Comparison of ENCODE assay signal across 8 cellular contexts in genomic region chr5:181190711-181191525, GRCh38. TPM values are rescaled to one million over a fixed set of nuclear protein-coding genes. Genes with fewer than 3 reads are reported as not detected.
DNase-seq lines count a peak whose midpoint lies in the region; ATAC-seq and TF ChIP-seq lines count a peak whose summit lies in the region.

No MANE protein-coding gene starts in this region.

- peak overlapping the region; percentile 97 for H3K27ac ChIP-seq in left ventricle myocardium inferior (replicated peaks)

- H3K27ac Mint-ChIP-seq in activated naive CD4-positive, alpha-beta T cell treated with anti-CD3 and anti-CD28 coated beads, Interleukin-2, amount 50 U/mL, for 24 hours: peak overlapping the region; percentile 100

- peak; percentile 36 for TF ChIP-seq CTCF in left ventricle myocardium inferior (IDR thresholded peaks at IDR 0.05; ENCODE audit: borderline replicate concordance)

- intact Hi-C loops in left ventricle myocardium inferior (cut with micrococcal nuclease): no loop called here

- H3K27me3 ChIP-seq in left ventricle myocardium inferior (ENCODE audit: low read depth): no peaks in the 10 kb centered on the region

- H3K4me1 Mint-ChIP-seq in activated naive CD4-positive, alpha-beta T cell treated with anti-CD3 and anti-CD28 coated beads, Interleukin-2, amount 50 U/mL, for 24 hours: peaks cover 35% of the 10 kb centered on the region

- H3K36me3 ChIP-seq in left ventricle myocardium inferior: peaks cover 3% of the 10 kb centered on the region

- DNase-seq in ACHN (peak; percentile 42), LHCN-M2 (ENCODE audit: low read depth) (peak; percentile 34), left ventricle myocardium inferior (peak; percentile 57), skeletal muscle cell (ENCODE audit: low read depth) (no peak), KG1 (lab: John Stamatoyannopoulos, UW) (no peak), NCI-H1105 treated with DMSO at 0.1 percent for 48 hours (lab: John Stamatoyannopoulos, UW) (no peak)

- H3K4me3 Mint-ChIP-seq in activated naive CD4-positive, alpha-beta T cell treated with anti-CD3 and anti-CD28 coated beads, Interleukin-2, amount 50 U/mL, for 24 hours: peak overlapping the region; percentile 89

- in situ Hi-C loops in ACHN (cut with HindIII; ENCODE audit: low pct_ligation_motif_present, low pct_unique_long_range_greater_than_20kb, low sequenced_read_pairs): no loop called here

- peaks cover 69% of the 10 kb centered on the region for H3K4me1 ChIP-seq in left ventricle myocardium inferior

- H3K4me3 ChIP-seq in left ventricle myocardium inferior (peak overlapping the region; percentile 76), skeletal muscle cell (ENCODE audit: low read depth, low read length) (peak overlapping the region; percentile 93)

- no peaks in the 10 kb centered on the region for H3K9me3 ChIP-seq in left ventricle myocardium inferior (replicated peaks)

- H3K9me3 Mint-ChIP-seq in activated naive CD4-positive, alpha-beta T cell treated with anti-CD3 and anti-CD28 coated beads, Interleukin-2, amount 50 U/mL, for 24 hours: peaks cover 4% of the 10 kb centered on the region

- no peaks in the 10 kb centered on the region for H3K27me3 Mint-ChIP-seq in activated naive CD4-positive, alpha-beta T cell treated with anti-CD3 and anti-CD28 coated beads, Interleukin-2, amount 50 U/mL, for 24 hours

- ATAC-seq in GM21390 (IDR thresholded peaks at IDR 0.05; ENCODE audit: unreplicated experiment): peak; percentile 9

- H3K36me3 Mint-ChIP-seq in activated naive CD4-positive, alpha-beta T cell treated with anti-CD3 and anti-CD28 coated beads, Interleukin-2, amount 50 U/mL, for 24 hours: no peaks in the 10 kb centered on the region

RNA-seq across cellular contexts. Expression of gene TRIM7, which starts 14.1 kb away (rescaled TPM):
- 1.5 and 1.6 TPM in 2 replicates for total RNA-seq in LHCN-M2 (2014; rRNA removed)
- polyA plus RNA-seq in LHCN-M2 (2012): 2.4 TPM
- total RNA-seq in left ventricle myocardium inferior: 6.4 TPM

RNA-seq across cellular contexts. Expression of gene TRIM41, which starts 32.2 kb away (rescaled TPM):
- total RNA-seq in LHCN-M2 (2014; rRNA removed) (14.4 and 18.8 TPM in 2 replicates), left ventricle myocardium inferior (26.4 TPM)
- 22.9 TPM for polyA plus RNA-seq in LHCN-M2 (2012)

RNA-seq across cellular contexts. Expression of gene OR2V2, which starts 43.5 kb away (rescaled TPM):
- total RNA-seq in LHCN-M2 (2014; rRNA removed): not detected in 2 replicates
- not detected for polyA plus RNA-seq in LHCN-M2 (2012)
- not detected for total RNA-seq in left ventricle myocardium inferior

RNA-seq across cellular contexts. Expression of gene RACK1, which starts 52.8 kb away (rescaled TPM):
- total RNA-seq in LHCN-M2 (2014; rRNA removed): 2,805 and 3,118 TPM in 2 replicates
- polyA plus RNA-seq in LHCN-M2 (2012): 3,165 TPM
- total RNA-seq in left ventricle myocardium inferior: 628 TPM

RNA-seq across cellular contexts. Expression of gene OR2V1, which starts 59.9 kb away (rescaled TPM):
- total RNA-seq in LHCN-M2 (2014; rRNA removed): not detected in 2 replicates
- polyA plus RNA-seq in LHCN-M2 (2012): not detected
- not detected for total RNA-seq in left ventricle myocardium inferior

Comparison
In these comparisons a context has a peak if more than half of its experiments do, and no peak if none do; other contexts are left out.
1. DNase-seq: peak in ACHN (single experiment), LHCN-M2 (single experiment) and left ventricle myocardium inferior (single experiment); none in skeletal muscle cell (single experiment), KG1 (single experiment) and NCI-H1105 treated with DMSO at 0.1 percent for 48 hours (single experiment).